ENCODE assay signal across 8 cellular contexts in the genomic region with DNA sequence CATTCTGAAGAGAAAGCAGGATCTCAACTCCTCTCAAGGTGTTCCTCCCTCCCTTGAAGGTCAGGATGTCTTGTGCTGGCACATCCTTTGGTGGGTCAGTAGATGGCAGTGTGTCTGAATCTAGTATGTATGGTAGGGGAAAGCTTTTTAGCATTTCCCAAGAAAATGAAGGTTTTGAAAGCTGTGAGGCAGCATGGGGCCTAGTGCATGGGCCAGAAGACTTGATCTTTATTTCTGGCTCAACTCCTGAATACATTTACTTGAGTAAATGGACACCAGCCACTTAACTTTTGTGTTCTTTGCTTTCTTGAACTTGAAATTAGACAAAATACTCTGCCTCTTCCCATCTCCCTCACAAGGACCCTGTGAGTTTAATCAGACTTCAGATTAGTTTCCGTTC.
DNase-seq lines count a peak whose midpoint lies in the region; ATAC-seq lines count a peak whose summit lies in the region.

No MANE protein-coding gene starts in this region.

- no peaks in the 10 kb centered on the region for H3K27me3 ChIP-seq in NT2/D1 (ENCODE audit: insufficient read depth, insufficient read length)

- H3K9me3 ChIP-seq in NT2/D1 (ENCODE audit: insufficient read depth, low read length): no peaks in the 10 kb centered on the region

- no peak overlapping the region for H3K4me3 ChIP-seq in NT2/D1 (ENCODE audit: insufficient read length, low read depth)

- no peak overlapping the region for H3K9ac ChIP-seq in NT2/D1 (ENCODE audit: insufficient read length, low read depth)

- ATAC-seq in GM19328 (IDR thresholded peaks at IDR 0.05; ENCODE audit: unreplicated experiment): peak; percentile 81
- peak; percentile 90 for ATAC-seq in HG03280 (IDR thresholded peaks at IDR 0.05; ENCODE audit: unreplicated experiment)

- no peaks in the 10 kb centered on the region for H3K4me1 ChIP-seq in NT2/D1 (ENCODE audit: insufficient read depth, insufficient read length)

- DNase-seq in COLO829 (ENCODE audit: low spot score) (peak; percentile 62), NT2/D1 (ENCODE audit: low read depth, low spot score) (peak; percentile 28), glomerular endothelial cell (ENCODE audit: extremely low read depth, low read depth, low spot score) (peak; percentile 48), pons (ENCODE audit: low spot score) (peak; percentile 91), NCI-H128 (lab: John Stamatoyannopoulos, UW; ENCODE audit: unreplicated experiment) (no peak)
- DNase-seq in activated effector memory CD4-positive, alpha-beta T cell treated with Interleukin-2 at 50 U/mL for 16 hours: peak; percentile 5

- H3K36me3 ChIP-seq in NT2/D1 (ENCODE audit: insufficient read depth, insufficient read length, low read length): no peaks in the 10 kb centered on the region
